8 cellular contexts compared by ENCODE assay signal in the genomic region with DNA sequence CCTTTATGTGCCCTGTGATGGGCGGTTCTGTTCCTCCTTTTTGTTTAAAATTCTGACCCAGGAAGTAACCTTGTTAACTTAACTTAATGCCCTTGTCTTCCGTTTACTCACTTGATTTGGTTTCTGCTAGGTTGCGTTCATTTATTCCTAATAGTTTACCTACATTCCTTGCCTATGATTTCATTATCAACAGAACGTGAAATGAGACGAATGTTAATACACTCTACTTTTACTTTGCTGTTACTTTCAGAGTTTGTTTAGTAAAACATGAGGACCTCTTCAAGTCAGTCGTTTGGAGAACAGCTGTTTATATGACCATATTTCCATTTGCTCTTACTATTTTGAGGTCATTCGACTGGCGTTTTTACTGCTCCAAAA. TPM values are rescaled to one million over a fixed set of nuclear protein-coding genes. Genes with fewer than 3 reads are reported as not detected.
A peak's percentile ranks its signal among the peaks of the same experiment; 100 is the strongest.
DNase-seq lines count a peak whose midpoint lies in the region; ATAC-seq and TF ChIP-seq lines count a peak whose summit lies in the region.

No MANE protein-coding gene starts in this region.

- POLR2A ChIA-PET in activated naive CD8-positive, alpha-beta T cell treated with anti-CD3 and anti-CD28 coated beads, Interleukin-2, amount 10 ng/mL, durations not matched to agents 7 days and 5 days (lab: Charles Lee) = interaction anchor here (1.2 to 3.3 kb wide), 8 partner anchors 14 to 622 kb away, joined by 3 to 37 read pairs (median 6); a partner anchor contains a TSS

- peak overlapping the region; percentile 44 to 84 (median 78) for H3K4me3 ChIP-seq in thyroid gland (replicated peaks in 1 of 3)

- H3K4me1 ChIP-seq in thyroid gland = peaks cover 14 to 15% of the 10 kb centered on the region in 2 donors

- H3K36me3 ChIP-seq in thyroid gland = no peaks in the 10 kb centered on the region

- no peak for TF ChIP-seq POLR2A in thyroid gland (IDR thresholded peaks at IDR 0.05)

- H3K27ac Mint-ChIP-seq in activated T-cell treated with anti-CD3 and anti-CD28 coated beads, Interleukin-2, amount 50 U/mL, for 24 hours = peak overlapping the region; percentile 95
- peak overlapping the region; percentile 87 for H3K27ac Mint-ChIP-seq in activated naive CD8-positive, alpha-beta T cell treated with anti-CD3 and anti-CD28 coated beads, Interleukin-2, amount 10 ng/mL, durations not matched to agents 7 days and 5 days

- no peaks in the 10 kb centered on the region for H3K27me3 Mint-ChIP-seq in activated T-cell treated with anti-CD3 and anti-CD28 coated beads, Interleukin-2, amount 50 U/mL, for 24 hours
- no peaks in the 10 kb centered on the region for H3K27me3 Mint-ChIP-seq in activated naive CD8-positive, alpha-beta T cell treated with anti-CD3 and anti-CD28 coated beads, Interleukin-2, amount 10 ng/mL, durations not matched to agents 7 days and 5 days

- peak overlapping the region; percentile 94 for H3K4me3 Mint-ChIP-seq in activated T-cell treated with anti-CD3 and anti-CD28 coated beads, Interleukin-2, amount 50 U/mL, for 24 hours
- peak overlapping the region; percentile 100 for H3K4me3 Mint-ChIP-seq in activated naive CD8-positive, alpha-beta T cell treated with anti-CD3 and anti-CD28 coated beads, Interleukin-2, amount 10 ng/mL, durations not matched to agents 7 days and 5 days

- H3K27ac ChIP-seq in thyroid gland = peak overlapping the region in 2 of 3 donors; percentile 86 to 92

- TF ChIP-seq CTCF in thyroid gland (IDR thresholded peaks at IDR 0.05) = no peak

- ATAC-seq in activated naive CD8-positive, alpha-beta T cell treated with anti-CD3 and anti-CD28 coated beads, Interleukin-2, amount 10 ng/mL, durations not matched to agents 7 days and 5 days (ENCODE audit: low read depth) = no peak

- no peaks in the 10 kb centered on the region for H3K9me3 ChIP-seq in thyroid gland

- peaks cover 26% of the 10 kb centered on the region for H3K36me3 Mint-ChIP-seq in activated T-cell treated with anti-CD3 and anti-CD28 coated beads, Interleukin-2, amount 50 U/mL, for 24 hours (ENCODE audit: low read depth)
- peaks cover 11% of the 10 kb centered on the region for H3K36me3 Mint-ChIP-seq in activated naive CD8-positive, alpha-beta T cell treated with anti-CD3 and anti-CD28 coated beads, Interleukin-2, amount 10 ng/mL, durations not matched to agents 7 days and 5 days

- WGBS in thyroid gland, 2 donors = 0 to 1% methylated on average over 8 of the region's 8 CpGs

- H3K27me3 ChIP-seq in thyroid gland = no peaks in the 10 kb centered on the region

- no peaks in the 10 kb centered on the region for H3K9me3 Mint-ChIP-seq in activated T-cell treated with anti-CD3 and anti-CD28 coated beads, Interleukin-2, amount 50 U/mL, for 24 hours
- no peaks in the 10 kb centered on the region for H3K9me3 Mint-ChIP-seq in activated naive CD8-positive, alpha-beta T cell treated with anti-CD3 and anti-CD28 coated beads, Interleukin-2, amount 10 ng/mL, durations not matched to agents 7 days and 5 days

- intact Hi-C loops in thyroid gland (cut with DNase I) = no loop called here

- H3K4me1 Mint-ChIP-seq in activated T-cell treated with anti-CD3 and anti-CD28 coated beads, Interleukin-2, amount 50 U/mL, for 24 hours (ENCODE audit: low read depth) = peaks cover 19% of the 10 kb centered on the region
- peaks cover 15% of the 10 kb centered on the region for H3K4me1 Mint-ChIP-seq in activated naive CD8-positive, alpha-beta T cell treated with anti-CD3 and anti-CD28 coated beads, Interleukin-2, amount 10 ng/mL, durations not matched to agents 7 days and 5 days

- DNase-seq in activated T-cell treated with anti-CD3 and anti-CD28 coated beads, Interleukin-2, amount 50 U/mL, for 24 hours = no peak
- DNase-seq in activated T-cell treated with anti-CD3 and anti-CD28 coated beads, Interleukin-2, amount 50 U/mL, for 48 hours = no peak
- DNase-seq in activated naive CD8-positive, alpha-beta T cell treated with anti-CD3 and anti-CD28 coated beads, Interleukin-2, amount 10 ng/mL, durations not matched to agents 7 days and 5 days = no peak
- DNase-seq in kidney glomerular epithelial cell (lab: John Stamatoyannopoulos, UW) (peak; percentile 38), thyroid gland (no peak), NCI-H1417 treated with DMSO at 0.1 percent for 48 hours (lab: John Stamatoyannopoulos, UW) (no peak), SHP77 treated with DMSO at 0.1 percent for 48 hours (lab: John Stamatoyannopoulos, UW) (no peak), NCI-H510A (lab: John Stamatoyannopoulos, UW) (no peak)

RNA-seq across cellular contexts. Expression of a gene that starts 0.7 kb away (rescaled TPM):
- total RNA-seq in activated naive CD8-positive, alpha-beta T cell treated with anti-CD3 and anti-CD28 coated beads, Interleukin-2, amount 10 ng/mL, durations not matched to agents 7 days and 5 days = 10 to 100 TPM; 49.8 to 50.6 TPM
- 10 to 100 TPM; 23.8 to 36.0 (median 32.2) TPM for total RNA-seq in thyroid gland

RNA-seq across cellular contexts. Expression of a gene that starts 44.0 kb away (rescaled TPM):
- 10 to 100 TPM; 38.0 to 43.5 TPM for total RNA-seq in activated naive CD8-positive, alpha-beta T cell treated with anti-CD3 and anti-CD28 coated beads, Interleukin-2, amount 10 ng/mL, durations not matched to agents 7 days and 5 days
- total RNA-seq in thyroid gland = 10 to 100 TPM; 26.8 to 48.6 (median 34.9) TPM
